17 cellular contexts compared by ENCODE assay signal in the genomic region with DNA sequence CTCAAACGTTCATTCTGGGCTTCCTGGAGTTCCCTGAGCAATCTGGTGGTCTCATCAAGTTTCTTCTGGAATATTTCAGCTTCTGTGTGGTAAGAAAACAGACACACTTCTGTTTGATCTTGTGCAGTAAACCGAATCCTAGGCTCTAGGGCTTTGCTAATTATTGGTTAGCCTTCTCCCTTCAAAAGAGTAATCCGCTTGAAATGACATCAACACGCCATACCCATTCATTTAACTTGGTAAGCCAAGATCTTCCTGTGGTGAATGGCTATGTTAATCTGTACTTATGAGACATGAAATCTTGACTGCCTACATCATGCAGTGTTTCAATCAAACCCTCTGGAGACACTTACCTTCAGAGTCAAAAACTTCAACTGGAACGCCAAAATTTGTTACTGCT. TPM values are rescaled to one million over a fixed set of nuclear protein-coding genes. Genes with fewer than 3 reads are reported as not detected.
DNase-seq lines count a peak whose midpoint lies in the region; ATAC-seq lines count a peak whose summit lies in the region.
"Had no signal": no experiment of that assay in that cellular context is flagged by ENCODE, and none has a peak within 500 bp of the region (broad histone marks: within the 10 kb centered on the region; RNA-seq: fewer than 3 reads in every experiment).

No MANE protein-coding gene starts in this region.

- H3K27ac ChIP-seq in CD8-positive, alpha-beta memory T cell (ENCODE audit: low read depth, low read length): no peak overlapping the region
- H3K27ac ChIP-seq: A549, PC-9 had no signal

- no peaks in the 10 kb centered on the region for H3K27me3 Mint-ChIP-seq in activated T-cell treated with anti-CD3 and anti-CD28 coated beads, Interleukin-2, amount 50 U/mL, for 72 hours (ENCODE audit: low read depth)
- H3K27me3 Mint-ChIP-seq in activated T-cell treated with anti-CD3 and anti-CD28 coated beads, Interleukin-2, amount 50 U/mL, for 4 hours (ENCODE audit: low read depth): no peaks in the 10 kb centered on the region
- no peaks in the 10 kb centered on the region for H3K27me3 Mint-ChIP-seq in CD8-positive, alpha-beta memory T cell
- no peaks in the 10 kb centered on the region for H3K27me3 Mint-ChIP-seq in activated CD4-positive, alpha-beta memory T cell treated with anti-CD3 and anti-CD28 coated beads for 36 hours
- H3K27me3 Mint-ChIP-seq in naive thymus-derived CD8-positive, alpha-beta T cell: no peaks in the 10 kb centered on the region

- H3K4me1 Mint-ChIP-seq in activated T-cell treated with anti-CD3 and anti-CD28 coated beads, Interleukin-2, amount 50 U/mL, for 72 hours (ENCODE audit: low read depth): peaks cover 18% of the 10 kb centered on the region
- peaks cover 22% of the 10 kb centered on the region for H3K4me1 Mint-ChIP-seq in activated T-cell treated with anti-CD3 and anti-CD28 coated beads, Interleukin-2, amount 50 U/mL, for 4 hours (ENCODE audit: low read depth)
- H3K4me1 Mint-ChIP-seq in CD8-positive, alpha-beta memory T cell: peaks cover 15 to 45% (median 33%) of the 10 kb centered on the region in 3 donors
- H3K4me1 Mint-ChIP-seq in activated CD4-positive, alpha-beta memory T cell treated with anti-CD3 and anti-CD28 coated beads for 36 hours (ENCODE audit: low read depth): peaks cover 33% of the 10 kb centered on the region
- H3K4me1 Mint-ChIP-seq in naive thymus-derived CD8-positive, alpha-beta T cell: peaks cover 17 to 29% (median 23%) of the 10 kb centered on the region in 4 donors

- peaks cover 47% of the 10 kb centered on the region for H3K36me3 ChIP-seq in CD8-positive, alpha-beta memory T cell (ENCODE audit: insufficient read depth, low read length)

- H3K27me3 ChIP-seq in CD8-positive, alpha-beta memory T cell (ENCODE audit: insufficient read depth, low read length, poor library complexity, severe bottlenecking): no peaks in the 10 kb centered on the region

- H3K9me3 ChIP-seq in CD8-positive, alpha-beta memory T cell (ENCODE audit: low read length): no peaks in the 10 kb centered on the region
- H3K9me3 ChIP-seq: A549 had no signal

- H3K4me1 ChIP-seq in CD8-positive, alpha-beta memory T cell (ENCODE audit: insufficient read depth, low read length): peaks cover 4% of the 10 kb centered on the region
- H3K4me1 ChIP-seq: A549 had no signal

- POLR2A ChIA-PET in CD8-positive, alpha-beta memory T cell (lab: Charles Lee): no interaction called here
- POLR2A ChIA-PET in activated CD4-positive, alpha-beta memory T cell treated with anti-CD3 and anti-CD28 coated beads for 36 hours (lab: Charles Lee): no interaction called here
- POLR2A ChIA-PET in naive thymus-derived CD8-positive, alpha-beta T cell (lab: Charles Lee): no interaction called here

- peak overlapping the region; percentile 10 for H3K27ac Mint-ChIP-seq in activated T-cell treated with anti-CD3 and anti-CD28 coated beads, Interleukin-2, amount 50 U/mL, for 72 hours
- H3K27ac Mint-ChIP-seq in CD8-positive, alpha-beta memory T cell: peak overlapping the region in 5 of 8 donors; percentile 17 to 70 (median 46)
- peak overlapping the region; percentile 29 for H3K27ac Mint-ChIP-seq in activated CD4-positive, alpha-beta memory T cell treated with anti-CD3 and anti-CD28 coated beads for 36 hours
- H3K27ac Mint-ChIP-seq in naive thymus-derived CD8-positive, alpha-beta T cell: peak overlapping the region in 8 of 10 donors; percentile 2 to 68 (median 32)

- no peak overlapping the region for H3K4me3 ChIP-seq in CD8-positive, alpha-beta memory T cell (ENCODE audit: low read length)
- H3K4me3 ChIP-seq: A549, PC-9 had no signal

- no peak for DNase-seq in activated T-cell treated with anti-CD3 and anti-CD28 coated beads, Interleukin-2, amount 50 U/mL, for 72 hours
- no peak for DNase-seq in activated T-cell treated with anti-CD3 and anti-CD28 coated beads, Interleukin-2, amount 50 U/mL, for 4 hours
- DNase-seq in CD8-positive, alpha-beta memory T cell: no peak
- DNase-seq in activated CD4-positive, alpha-beta memory T cell treated with anti-CD3 and anti-CD28 coated beads for 36 hours: no peak
- no peak for DNase-seq in naive thymus-derived CD8-positive, alpha-beta T cell
- DNase-seq in DMS79 (lab: John Stamatoyannopoulos, UW): no peak
- DNase-seq: DND-41, IMR-90, NCI-H1417, NCI-H187, NCI-H2107, NCI-H345, NCI-H524 treated with DMSO at 0.1 percent for 48 hours, PC-9 had no signal

- H3K36me3 Mint-ChIP-seq in activated T-cell treated with anti-CD3 and anti-CD28 coated beads, Interleukin-2, amount 50 U/mL, for 72 hours (ENCODE audit: insufficient read depth in 2 of 2): peaks cover 8 to 39% of the 10 kb centered on the region in 2 donors
- H3K36me3 Mint-ChIP-seq in activated T-cell treated with anti-CD3 and anti-CD28 coated beads, Interleukin-2, amount 50 U/mL, for 4 hours (ENCODE audit: insufficient read depth): peaks cover 32% of the 10 kb centered on the region
- H3K36me3 Mint-ChIP-seq in CD8-positive, alpha-beta memory T cell: peaks cover 4 to 91% (median 26%) of the 10 kb centered on the region in 3 donors
- peaks cover 66% of the 10 kb centered on the region for H3K36me3 Mint-ChIP-seq in activated CD4-positive, alpha-beta memory T cell treated with anti-CD3 and anti-CD28 coated beads for 36 hours
- peaks cover 0 to 87% (median 12%) of the 10 kb centered on the region in 3 donors for H3K36me3 Mint-ChIP-seq in naive thymus-derived CD8-positive, alpha-beta T cell

- H3K4me3 Mint-ChIP-seq in activated T-cell treated with anti-CD3 and anti-CD28 coated beads, Interleukin-2, amount 50 U/mL, for 72 hours: no peak overlapping the region
- no peak overlapping the region for H3K4me3 Mint-ChIP-seq in activated T-cell treated with anti-CD3 and anti-CD28 coated beads, Interleukin-2, amount 50 U/mL, for 4 hours
- H3K4me3 Mint-ChIP-seq in CD8-positive, alpha-beta memory T cell: no peak overlapping the region
- no peak overlapping the region for H3K4me3 Mint-ChIP-seq in activated CD4-positive, alpha-beta memory T cell treated with anti-CD3 and anti-CD28 coated beads for 36 hours
- no peak overlapping the region for H3K4me3 Mint-ChIP-seq in naive thymus-derived CD8-positive, alpha-beta T cell

- CTCF ChIA-PET in CD8-positive, alpha-beta memory T cell (lab: Charles Lee): no interaction called here
- CTCF ChIA-PET in activated CD4-positive, alpha-beta memory T cell treated with anti-CD3 and anti-CD28 coated beads for 36 hours (lab: Charles Lee): interaction anchor here (1.1 to 10.9 kb wide), 2 partner anchors 36 to 295 kb away, joined by 3 to 302 read pairs; a partner anchor contains a TSS

- intact Hi-C loops in activated CD4-positive, alpha-beta memory T cell treated with anti-CD3 and anti-CD28 coated beads for 36 hours (cut with micrococcal nuclease): loop anchor here (10.0 kb wide), 1 partner anchor 1956 kb away; no protein-coding TSS in a partner anchor

- no peaks in the 10 kb centered on the region for H3K9me3 Mint-ChIP-seq in activated T-cell treated with anti-CD3 and anti-CD28 coated beads, Interleukin-2, amount 50 U/mL, for 72 hours
- no peaks in the 10 kb centered on the region for H3K9me3 Mint-ChIP-seq in activated T-cell treated with anti-CD3 and anti-CD28 coated beads, Interleukin-2, amount 50 U/mL, for 4 hours
- H3K9me3 Mint-ChIP-seq in CD8-positive, alpha-beta memory T cell: no peaks in the 10 kb centered on the region
- no peaks in the 10 kb centered on the region for H3K9me3 Mint-ChIP-seq in activated CD4-positive, alpha-beta memory T cell treated with anti-CD3 and anti-CD28 coated beads for 36 hours
- H3K9me3 Mint-ChIP-seq in naive thymus-derived CD8-positive, alpha-beta T cell: no peaks in the 10 kb centered on the region

- peak in 1 of 2 donors; percentile 33 for ATAC-seq in activated T-cell treated with anti-CD3 and anti-CD28 coated beads, Interleukin-2, amount 50 U/mL, for 72 hours (replicated peaks in 1 of 2)
- no peak for ATAC-seq in activated T-cell treated with anti-CD3 and anti-CD28 coated beads, Interleukin-2, amount 50 U/mL, for 4 hours
- ATAC-seq in naive thymus-derived CD8-positive, alpha-beta T cell: no peak
- ATAC-seq in GM18867 (IDR thresholded peaks at IDR 0.05; ENCODE audit: unreplicated experiment): no peak
- no peak for ATAC-seq in HG02759 (IDR thresholded peaks at IDR 0.05; ENCODE audit: unreplicated experiment)
- ATAC-seq: A549 had no signal

RNA-seq across cellular contexts. Expression of a gene that starts 48.5 kb away (rescaled TPM):
- total RNA-seq in activated T-cell treated with anti-CD3 and anti-CD28 coated beads, Interleukin-2, amount 50 U/mL, for 72 hours: 10 to 100 TPM; 74.8 to 84.2 TPM
- total RNA-seq in activated T-cell treated with anti-CD3 and anti-CD28 coated beads, Interleukin-2, amount 50 U/mL, for 4 hours: 10 to 100 TPM; 87.1 to 91.1 (median 91.0) TPM
- total RNA-seq in CD8-positive, alpha-beta memory T cell: 100 to 1,000 TPM; 101 to 103 TPM
- polyA plus RNA-seq in CD8-positive, alpha-beta memory T cell: 55.7 TPM
- total RNA-seq in activated CD4-positive, alpha-beta memory T cell treated with anti-CD3 and anti-CD28 coated beads for 36 hours: 100 to 1,000 TPM in 1 of 2 experiments, 10 to 100 TPM in 1; 87.9 to 103 TPM
- 10 to 100 TPM; 69.1 to 82.8 TPM for total RNA-seq in naive thymus-derived CD8-positive, alpha-beta T cell
- polyA plus RNA-seq in naive thymus-derived CD8-positive, alpha-beta T cell: 10 to 100 TPM; 42.5 to 62.6 (median 49.1) TPM

RNA-seq across cellular contexts. Expression of a gene that starts 54.0 kb away (rescaled TPM):
- 10 to 100 TPM; 67.5 to 97.1 TPM for total RNA-seq in activated T-cell treated with anti-CD3 and anti-CD28 coated beads, Interleukin-2, amount 50 U/mL, for 72 hours
- 10 to 100 TPM; 61.7 to 77.6 (median 70.7) TPM for total RNA-seq in activated T-cell treated with anti-CD3 and anti-CD28 coated beads, Interleukin-2, amount 50 U/mL, for 4 hours
- total RNA-seq in CD8-positive, alpha-beta memory T cell: 10 to 100 TPM; 76.6 to 83.4 TPM
- polyA plus RNA-seq in CD8-positive, alpha-beta memory T cell: 88.1 TPM
- total RNA-seq in activated CD4-positive, alpha-beta memory T cell treated with anti-CD3 and anti-CD28 coated beads for 36 hours: 100 to 1,000 TPM in 1 of 2 experiments, 10 to 100 TPM in 1; 100.0 to 107 TPM
- total RNA-seq in naive thymus-derived CD8-positive, alpha-beta T cell: 100 to 1,000 TPM; 133 to 135 TPM
- polyA plus RNA-seq in naive thymus-derived CD8-positive, alpha-beta T cell: 10 to 100 TPM; 60.1 to 72.8 (median 64.6) TPM
